ENCODE assay signal across 2 cellular contexts in the genomic region with DNA sequence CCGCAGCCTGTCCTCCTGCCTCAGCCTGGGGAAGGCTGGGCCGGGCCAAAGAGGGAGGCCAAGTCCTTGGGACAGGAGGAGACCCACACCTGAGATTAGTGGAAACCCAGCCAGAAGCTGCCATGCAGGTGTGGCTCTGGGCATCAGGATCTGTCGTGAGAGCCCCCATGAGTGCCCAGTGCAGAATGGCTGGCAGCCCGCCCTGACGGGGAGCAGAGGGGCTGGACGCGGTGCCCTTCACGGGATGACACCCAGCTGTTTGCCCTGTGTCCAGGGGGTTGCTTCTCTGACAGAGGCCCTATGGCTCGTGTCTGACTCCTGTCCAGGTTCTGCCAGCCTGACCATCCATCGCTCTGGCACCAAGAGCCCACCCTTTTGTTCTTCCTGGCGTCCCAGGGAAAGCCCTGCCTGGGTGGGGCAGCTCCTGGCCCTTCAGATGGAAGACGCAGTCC.
TF ChIP-seq lines count a peak whose summit lies in the region.

No MANE protein-coding gene starts in this region.

TF ChIP-seq in A549, 52 proteins besides CTCF, POLR2A, EP300 and RAD21:
- TF ChIP-seq, protein P1, sequence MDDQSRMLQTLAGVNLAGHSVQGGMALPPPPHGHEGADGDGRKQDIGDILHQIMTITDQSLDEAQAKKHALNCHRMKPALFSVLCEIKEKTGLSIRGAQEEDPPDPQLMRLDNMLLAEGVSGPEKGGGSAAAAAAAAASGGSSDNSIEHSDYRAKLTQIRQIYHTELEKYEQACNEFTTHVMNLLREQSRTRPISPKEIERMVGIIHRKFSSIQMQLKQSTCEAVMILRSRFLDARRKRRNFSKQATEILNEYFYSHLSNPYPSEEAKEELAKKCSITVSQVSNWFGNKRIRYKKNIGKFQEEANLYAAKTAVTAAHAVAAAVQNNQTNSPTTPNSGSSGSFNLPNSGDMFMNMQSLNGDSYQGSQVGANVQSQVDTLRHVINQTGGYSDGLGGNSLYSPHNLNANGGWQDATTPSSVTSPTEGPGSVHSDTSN (IDR thresholded peaks at IDR 0.05) = 0 out of 2 replicates have a peak, but pooled peaks have one; percentile 40
- TF ChIP-seq MAFK (IDR thresholded peaks at IDR 0.05; ENCODE audit: partially characterized antibody) = no peak
- no peak for TF ChIP-seq HOXB5 (CRISPR knock-in tag; IDR thresholded peaks at IDR 0.05)
- no peak for TF ChIP-seq NR3C1 (IDR thresholded peaks at IDR 0.05)
- no peak for TF ChIP-seq BHLHE40 (IDR thresholded peaks at IDR 0.05; ENCODE audit: low read depth, low read length)
- TF ChIP-seq ZNF302 (CRISPR knock-in tag; IDR thresholded peaks at IDR 0.05) = no peak
- TF ChIP-seq CEBPB (IDR thresholded peaks at IDR 0.05) = no peak
- TF ChIP-seq, protein P2, sequence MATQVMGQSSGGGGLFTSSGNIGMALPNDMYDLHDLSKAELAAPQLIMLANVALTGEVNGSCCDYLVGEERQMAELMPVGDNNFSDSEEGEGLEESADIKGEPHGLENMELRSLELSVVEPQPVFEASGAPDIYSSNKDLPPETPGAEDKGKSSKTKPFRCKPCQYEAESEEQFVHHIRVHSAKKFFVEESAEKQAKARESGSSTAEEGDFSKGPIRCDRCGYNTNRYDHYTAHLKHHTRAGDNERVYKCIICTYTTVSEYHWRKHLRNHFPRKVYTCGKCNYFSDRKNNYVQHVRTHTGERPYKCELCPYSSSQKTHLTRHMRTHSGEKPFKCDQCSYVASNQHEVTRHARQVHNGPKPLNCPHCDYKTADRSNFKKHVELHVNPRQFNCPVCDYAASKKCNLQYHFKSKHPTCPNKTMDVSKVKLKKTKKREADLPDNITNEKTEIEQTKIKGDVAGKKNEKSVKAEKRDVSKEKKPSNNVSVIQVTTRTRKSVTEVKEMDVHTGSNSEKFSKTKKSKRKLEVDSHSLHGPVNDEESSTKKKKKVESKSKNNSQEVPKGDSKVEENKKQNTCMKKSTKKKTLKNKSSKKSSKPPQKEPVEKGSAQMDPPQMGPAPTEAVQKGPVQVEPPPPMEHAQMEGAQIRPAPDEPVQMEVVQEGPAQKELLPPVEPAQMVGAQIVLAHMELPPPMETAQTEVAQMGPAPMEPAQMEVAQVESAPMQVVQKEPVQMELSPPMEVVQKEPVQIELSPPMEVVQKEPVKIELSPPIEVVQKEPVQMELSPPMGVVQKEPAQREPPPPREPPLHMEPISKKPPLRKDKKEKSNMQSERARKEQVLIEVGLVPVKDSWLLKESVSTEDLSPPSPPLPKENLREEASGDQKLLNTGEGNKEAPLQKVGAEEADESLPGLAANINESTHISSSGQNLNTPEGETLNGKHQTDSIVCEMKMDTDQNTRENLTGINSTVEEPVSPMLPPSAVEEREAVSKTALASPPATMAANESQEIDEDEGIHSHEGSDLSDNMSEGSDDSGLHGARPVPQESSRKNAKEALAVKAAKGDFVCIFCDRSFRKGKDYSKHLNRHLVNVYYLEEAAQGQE (IDR thresholded peaks at IDR 0.05) = no peak

TF ChIP-seq in HepG2, 621 proteins besides CTCF, POLR2A, EP300 and RAD21:
- TF ChIP-seq PAF1 (CRISPR knock-in tag; IDR thresholded peaks at IDR 0.05) (0 out of 2 replicates have a peak, but pooled peaks have one; percentile 24), POLR2G (IDR thresholded peaks at IDR 0.05; ENCODE audit: low read depth, low read length) (peak; percentile 23; the same call in 1 of the 2 replicates), ZNF644 (CRISPR knock-in tag; IDR thresholded peaks at IDR 0.05; ENCODE audit: low read depth) (no peak), EED (CRISPR knock-in tag; IDR thresholded peaks at IDR 0.05) (no peak), ZIK1 (CRISPR knock-in tag; IDR thresholded peaks at IDR 0.05; ENCODE audit: borderline replicate concordance, low read depth) (no peak), ATRX (CRISPR knock-in tag; IDR thresholded peaks at IDR 0.05; ENCODE audit: borderline replicate concordance) (no peak), TARDBP (CRISPR knock-in tag; IDR thresholded peaks at IDR 0.05) (no peak), HNRNPH1 (optimal IDR thresholded peaks at IDR 0.05; ENCODE audit: low read depth, low read length) (no peak), FOXP1 (IDR thresholded peaks at IDR 0.05) (no peak), FOXP1 (CRISPR knock-in tag; IDR thresholded peaks at IDR 0.05) (no peak), ZNF790 (CRISPR knock-in tag; IDR thresholded peaks at IDR 0.05; ENCODE audit: borderline replicate concordance) (no peak), MLLT10 (CRISPR knock-in tag; IDR thresholded peaks at IDR 0.05) (no peak), ZNF251 (CRISPR knock-in tag; IDR thresholded peaks at IDR 0.05) (no peak)
- TF ChIP-seq, protein P3, sequence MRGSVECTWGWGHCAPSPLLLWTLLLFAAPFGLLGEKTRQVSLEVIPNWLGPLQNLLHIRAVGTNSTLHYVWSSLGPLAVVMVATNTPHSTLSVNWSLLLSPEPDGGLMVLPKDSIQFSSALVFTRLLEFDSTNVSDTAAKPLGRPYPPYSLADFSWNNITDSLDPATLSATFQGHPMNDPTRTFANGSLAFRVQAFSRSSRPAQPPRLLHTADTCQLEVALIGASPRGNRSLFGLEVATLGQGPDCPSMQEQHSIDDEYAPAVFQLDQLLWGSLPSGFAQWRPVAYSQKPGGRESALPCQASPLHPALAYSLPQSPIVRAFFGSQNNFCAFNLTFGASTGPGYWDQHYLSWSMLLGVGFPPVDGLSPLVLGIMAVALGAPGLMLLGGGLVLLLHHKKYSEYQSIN (CRISPR knock-in tag; IDR thresholded peaks at IDR 0.05; ENCODE audit: borderline replicate concordance) = no peak
- TF ChIP-seq, protein P4, sequence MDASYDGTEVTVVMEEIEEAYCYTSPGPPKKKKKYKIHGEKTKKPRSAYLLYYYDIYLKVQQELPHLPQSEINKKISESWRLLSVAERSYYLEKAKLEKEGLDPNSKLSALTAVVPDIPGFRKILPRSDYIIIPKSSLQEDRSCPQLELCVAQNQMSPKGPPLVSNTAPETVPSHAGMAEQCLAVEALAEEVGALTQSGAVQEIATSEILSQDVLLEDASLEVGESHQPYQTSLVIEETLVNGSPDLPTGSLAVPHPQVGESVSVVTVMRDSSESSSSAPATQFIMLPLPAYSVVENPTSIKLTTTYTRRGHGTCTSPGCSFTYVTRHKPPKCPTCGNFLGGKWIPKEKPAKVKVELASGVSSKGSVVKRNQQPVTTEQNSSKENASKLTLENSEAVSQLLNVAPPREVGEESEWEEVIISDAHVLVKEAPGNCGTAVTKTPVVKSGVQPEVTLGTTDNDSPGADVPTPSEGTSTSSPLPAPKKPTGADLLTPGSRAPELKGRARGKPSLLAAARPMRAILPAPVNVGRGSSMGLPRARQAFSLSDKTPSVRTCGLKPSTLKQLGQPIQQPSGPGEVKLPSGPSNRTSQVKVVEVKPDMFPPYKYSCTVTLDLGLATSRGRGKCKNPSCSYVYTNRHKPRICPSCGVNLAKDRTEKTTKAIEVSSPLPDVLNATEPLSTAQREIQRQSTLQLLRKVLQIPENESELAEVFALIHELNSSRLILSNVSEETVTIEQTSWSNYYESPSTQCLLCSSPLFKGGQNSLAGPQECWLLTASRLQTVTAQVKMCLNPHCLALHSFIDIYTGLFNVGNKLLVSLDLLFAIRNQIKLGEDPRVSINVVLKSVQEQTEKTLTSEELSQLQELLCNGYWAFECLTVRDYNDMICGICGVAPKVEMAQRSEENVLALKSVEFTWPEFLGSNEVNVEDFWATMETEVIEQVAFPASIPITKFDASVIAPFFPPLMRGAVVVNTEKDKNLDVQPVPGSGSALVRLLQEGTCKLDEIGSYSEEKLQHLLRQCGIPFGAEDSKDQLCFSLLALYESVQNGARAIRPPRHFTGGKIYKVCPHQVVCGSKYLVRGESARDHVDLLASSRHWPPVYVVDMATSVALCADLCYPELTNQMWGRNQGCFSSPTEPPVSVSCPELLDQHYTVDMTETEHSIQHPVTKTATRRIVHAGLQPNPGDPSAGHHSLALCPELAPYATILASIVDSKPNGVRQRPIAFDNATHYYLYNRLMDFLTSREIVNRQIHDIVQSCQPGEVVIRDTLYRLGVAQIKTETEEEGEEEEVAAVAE (CRISPR knock-in tag; IDR thresholded peaks at IDR 0.05; ENCODE audit: borderline replicate concordance) = no peak
- TF ChIP-seq, protein P5, sequence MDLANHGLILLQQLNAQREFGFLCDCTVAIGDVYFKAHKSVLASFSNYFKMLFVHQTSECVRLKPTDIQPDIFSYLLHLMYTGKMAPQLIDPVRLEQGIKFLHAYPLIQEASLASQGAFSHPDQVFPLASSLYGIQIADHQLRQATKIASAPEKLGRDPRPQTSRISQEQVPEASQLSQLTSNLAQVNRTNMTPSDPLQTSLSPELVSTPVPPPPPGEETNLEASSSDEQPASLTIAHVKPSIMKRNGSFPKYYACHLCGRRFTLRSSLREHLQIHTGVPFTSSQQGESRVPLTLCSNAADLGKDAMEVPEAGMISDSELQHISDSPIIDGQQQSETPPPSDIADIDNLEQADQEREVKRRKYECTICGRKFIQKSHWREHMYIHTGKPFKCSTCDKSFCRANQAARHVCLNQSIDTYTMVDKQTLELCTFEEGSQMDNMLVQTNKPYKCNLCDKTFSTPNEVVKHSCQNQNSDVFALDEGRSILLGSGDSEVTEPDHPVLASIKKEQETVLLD (CRISPR knock-in tag; IDR thresholded peaks at IDR 0.05; ENCODE audit: low read depth) = no peak
TF ChIP-seq in HepG2: peak in this region for 2.
